1 cellular context compared by ENCODE assay signal in genomic region chr18:58562999-58563667, GRCh38.
TF ChIP-seq lines count a peak whose summit lies in the region.

No MANE protein-coding gene starts in this region.

TF ChIP-seq in GM12878, 131 proteins besides CTCF, POLR2A, EP300 and RAD21 (continued from another document):
- TF ChIP-seq SPI1 (IDR thresholded peaks at IDR 0.05; ENCODE audit: borderline replicate concordance, insufficient read depth, low read depth, low read length), result peak; percentile 50; the same call in 1 of the 2 replicates
- no peak for TF ChIP-seq KDM1A (IDR thresholded peaks at IDR 0.05; ENCODE audit: borderline replicate concordance)
- no peak for TF ChIP-seq STAT1 (conservative IDR thresholded peaks at IDR 0.05)
- TF ChIP-seq ZNF217 (IDR thresholded peaks at IDR 0.05), result 0 out of 2 replicates have a peak, but pooled peaks have one; percentile 58
- peak; percentile 62; the same call in 1 of the 2 replicates for TF ChIP-seq IRF4 (IDR thresholded peaks at IDR 0.05; ENCODE audit: low read depth, low read length)
- 0 out of 2 replicates have a peak, but pooled peaks have one; percentile 43 for TF ChIP-seq ASH2L (IDR thresholded peaks at IDR 0.05; ENCODE audit: borderline replicate concordance, low read depth)
- TF ChIP-seq ZNF24 (IDR thresholded peaks at IDR 0.05), result peak; percentile 20; the same call in 1 of the 2 replicates
- TF ChIP-seq EED (IDR thresholded peaks at IDR 0.05; ENCODE audit: low read depth), result peak; percentile 50; the same call in 1 of the 2 replicates
- TF ChIP-seq BCL11A (IDR thresholded peaks at IDR 0.05; ENCODE audit: low read depth, low read length), result peak; percentile 65
- no peak for TF ChIP-seq REST (IDR thresholded peaks at IDR 0.05; ENCODE audit: low read depth, low read length)
- peak in 1 of 2 experiments; percentile 17; a peak in 1 of 4 replicates for TF ChIP-seq BHLHE40 (IDR thresholded peaks at IDR 0.05; ENCODE audit: borderline replicate concordance in 1 of 2, low read depth in 2 of 2, low read length in 1 of 2)
- no peak for TF ChIP-seq TBL1XR1 (IDR thresholded peaks at IDR 0.05; ENCODE audit: low read depth, low read length)
